9 cellular contexts compared by ENCODE assay signal in the genomic region with DNA sequence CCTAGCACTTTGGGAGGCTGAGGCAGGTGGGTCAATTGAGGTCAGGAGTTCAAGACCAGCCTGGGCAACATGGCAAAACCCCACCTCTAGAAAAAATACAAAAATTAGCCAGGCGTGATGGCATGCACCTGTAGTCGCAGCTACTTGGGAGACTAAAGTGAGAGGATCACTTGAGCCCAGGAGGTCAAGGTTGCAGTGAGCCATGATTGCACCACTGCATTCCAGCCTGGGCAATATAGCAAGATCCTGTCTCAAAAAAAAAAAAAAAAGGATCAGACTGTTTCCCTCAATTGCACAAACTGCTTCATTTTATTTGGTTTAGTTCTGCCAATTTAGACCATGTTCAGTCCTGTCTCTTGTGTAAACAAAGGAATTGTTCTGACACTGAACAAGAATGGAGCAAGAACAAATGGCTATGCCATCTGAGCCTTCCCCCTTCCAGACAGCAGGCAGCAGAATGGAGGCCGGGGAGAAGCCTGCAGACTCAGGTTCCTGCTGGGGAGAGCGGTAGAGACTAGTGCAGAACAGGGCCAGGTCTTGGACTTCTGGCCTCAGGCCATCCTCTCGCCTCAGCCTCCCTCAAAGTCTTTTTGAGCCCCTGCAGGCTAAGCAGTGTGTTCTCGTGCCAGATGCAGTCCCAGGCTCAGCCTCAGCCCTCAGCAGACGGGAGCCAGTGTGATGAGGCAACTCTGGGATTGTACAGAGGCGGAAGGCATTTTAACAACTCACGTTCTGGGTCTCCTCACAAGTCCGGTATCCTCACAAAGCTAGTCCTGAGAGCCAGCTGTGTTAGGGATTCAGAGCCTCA. TPM values are rescaled to one million over a fixed set of nuclear protein-coding genes. Genes with fewer than 3 reads are reported as not detected.
DNase-seq lines count a peak whose midpoint lies in the region; ATAC-seq and TF ChIP-seq lines count a peak whose summit lies in the region.
"Had no signal": no experiment of that assay in that cellular context is flagged by ENCODE, and none has a peak within 500 bp of the region (broad histone marks: within the 10 kb centered on the region; RNA-seq: fewer than 3 reads in every experiment).

No MANE protein-coding gene starts in this region.

- BruUV-seq in Caco-2 (replicated peaks; lab: Mats Ljungman, UMichigan) = no TSS peak

- POLR2A ChIA-PET in Caco-2 (lab: Charles Lee) = interaction anchor here (0.7 kb wide), 2 partner anchors 19 kb away, joined by 3 read pairs; no protein-coding TSS in a partner anchor

- H3K4me1 ChIP-seq in Caco-2 (peaks cover 10% of the 10 kb centered on the region), prostate gland (replicated peaks) (peaks cover 9% of the 10 kb centered on the region)

- no peak for DNase-seq in Caco-2
- no peak for DNase-seq in SK-N-MC (ENCODE audit: low read depth, low spot score)
- peak; percentile 58 for DNase-seq in fibroblast of the aortic adventitia (ENCODE audit: low read depth)
- DNase-seq in prostate gland (ENCODE audit: low spot score) = peak; percentile 62
- no peak for DNase-seq in superior temporal gyrus (ENCODE audit: extremely low spot score)
- no peak for DNase-seq in occipital lobe (lab: John Stamatoyannopoulos, UW)
- DNase-seq: NCI-H1694 had no signal

- peaks cover 3% of the 10 kb centered on the region; the same call in 1 of the 2 replicates for H3K36me3 ChIP-seq in Caco-2 (ENCODE audit: control insufficient read depth, insufficient read depth, low read length)
- peaks cover 44% of the 10 kb centered on the region for H3K36me3 ChIP-seq in SK-N-MC (ENCODE audit: insufficient read depth, low read length)
- H3K36me3 ChIP-seq in prostate gland = peaks cover 0 to 3% of the 10 kb centered on the region in 2 donors

- no peak overlapping the region for H3K4me3 ChIP-seq in Caco-2 (ENCODE audit: low read depth, low read length)
- no peak overlapping the region for H3K4me3 ChIP-seq in SK-N-MC
- H3K4me3 ChIP-seq in fibroblast of the aortic adventitia (ENCODE audit: low read depth, low read length) = no peak overlapping the region
- H3K4me3 ChIP-seq in prostate gland = no peak overlapping the region

- H3K27me3 Mint-ChIP-seq in Caco-2 (ENCODE audit: insufficient read depth, unreplicated experiment) = no peaks in the 10 kb centered on the region

- H3K9me3 ChIP-seq in Caco-2 (no peaks in the 10 kb centered on the region), SK-N-MC (ENCODE audit: low read depth, low read length) (no peaks in the 10 kb centered on the region), prostate gland (no peaks in the 10 kb centered on the region)

- no peak for TF ChIP-seq POLR2A in prostate gland (IDR thresholded peaks at IDR 0.05)

- no peak overlapping the region for H3K4me3 Mint-ChIP-seq in Caco-2 (ENCODE audit: unreplicated experiment)

- CTCF ChIA-PET in Caco-2 (lab: Charles Lee) = no interaction called here

- peaks cover 9% of the 10 kb centered on the region for H3K4me1 Mint-ChIP-seq in Caco-2 (ENCODE audit: low read depth, unreplicated experiment)

- 33% methylated on average over 10 of the region's 10 CpGs for WGBS in prostate gland

- H3K27ac ChIP-seq in SK-N-MC = peak overlapping the region; percentile 46
- peak overlapping the region; percentile 52 to 65 for H3K27ac ChIP-seq in prostate gland

- H3K27me3 ChIP-seq in Caco-2 (replicated peaks; ENCODE audit: control insufficient read depth, insufficient read depth, low read length) (no peaks in the 10 kb centered on the region), prostate gland (replicated peaks; ENCODE audit: insufficient read depth) (no peaks in the 10 kb centered on the region)

- no peak overlapping the region for H3K9ac ChIP-seq in SK-N-MC (ENCODE audit: insufficient read length)

- H3K27ac Mint-ChIP-seq in Caco-2 (ENCODE audit: unreplicated experiment) = peak overlapping the region; percentile 32

- no peak for ATAC-seq in HG03025 (IDR thresholded peaks at IDR 0.05; ENCODE audit: low FRiP score, unreplicated experiment)
- ATAC-seq in HG03139 (IDR thresholded peaks at IDR 0.05; ENCODE audit: unreplicated experiment) = no peak

- intact Hi-C loops in Caco-2 (cut with micrococcal nuclease; ENCODE audit: unreplicated experiment) = no loop called here
- intact Hi-C loops in prostate gland (cut with DNase I) = no loop called here

- H3K36me3 Mint-ChIP-seq in Caco-2 (ENCODE audit: insufficient read depth, unreplicated experiment) = peaks cover 97% of the 10 kb centered on the region

- TF ChIP-seq CTCF in Caco-2 (IDR thresholded peaks at IDR 0.05; ENCODE audit: insufficient read depth in 1 of 2, low read depth in 1 of 2, low read length in 1 of 2, severe bottlenecking in 1 of 2, unreplicated experiment in 1 of 2) = no peak
- no peak for TF ChIP-seq CTCF in fibroblast of the aortic adventitia (IDR thresholded peaks at IDR 0.05; ENCODE audit: insufficient read depth, low read length)
- no peak for TF ChIP-seq CTCF in prostate gland (IDR thresholded peaks at IDR 0.05)

- H3K9me3 Mint-ChIP-seq in Caco-2 (ENCODE audit: unreplicated experiment) = no peaks in the 10 kb centered on the region

RNA-seq across cellular contexts. Expression of a gene that starts 18.2 kb away (rescaled TPM):
- total RNA-seq in Caco-2 (2022) (914 and 940 TPM in 2 replicates), fibroblast of the aortic adventitia (ENCODE audit: low replicate concordance) (397 and 968 TPM in 2 replicates), prostate gland (100 to 1,000 TPM; 260 to 398 TPM), occipital lobe (755 TPM)

RNA-seq across cellular contexts. Expression of a gene that starts 54.9 kb away (rescaled TPM):
- total RNA-seq in Caco-2 (2022) = 33.4 and 36.3 TPM in 2 replicates
- total RNA-seq in fibroblast of the aortic adventitia (ENCODE audit: low replicate concordance) = 53.0 and 143 TPM in 2 replicates
- 10 to 100 TPM; 48.7 to 55.6 TPM for total RNA-seq in prostate gland
- total RNA-seq in occipital lobe = 24.0 TPM

Comparison
In these comparisons a context has a peak if more than half of its experiments do, and no peak if none do; other contexts are left out.
1. DNase-seq: peak in fibroblast of the aortic adventitia (single experiment) and prostate gland (single experiment); none in Caco-2 (0 of 2), SK-N-MC (single experiment), superior temporal gyrus (single experiment) and occipital lobe (single experiment).